ENCODE assay signal across 9 cellular contexts in genomic region chr1:72284398-72285073, GRCh38. TPM values are rescaled to one million over a fixed set of nuclear protein-coding genes. Genes with fewer than 3 reads are reported as not detected.
DNase-seq lines count a peak whose midpoint lies in the region; ATAC-seq, FAIRE-seq and TF ChIP-seq lines count a peak whose summit lies in the region.
"Had no signal": no experiment of that assay in that cellular context is flagged by ENCODE, and none has a peak within 500 bp of the region (broad histone marks: within the 10 kb centered on the region; RNA-seq: fewer than 3 reads in every experiment).

No MANE protein-coding gene starts in this region.

- WGBS in small intestine, 3 donors, result 1 to 6% (median 4%) methylated on average over 24 of the region's 24 CpGs

- no peaks in the 10 kb centered on the region for H3K27me3 Mint-ChIP-seq in CD8-positive, alpha-beta T cell (ENCODE audit: low read depth)

- POLR2A ChIA-PET in CD8-positive, alpha-beta T cell (lab: Charles Lee), result no interaction called here

- intact Hi-C loops in CD8-positive, alpha-beta T cell (cut with DNase I, micrococcal nuclease), result loop anchor here in 1 of 2 experiments (5.0 kb wide), 1 partner anchor 1913 kb away; the partner anchor contains the start of genes FPGT and LRRIQ3
- intact Hi-C loops in ascending aorta (cut with DNase I), result no loop called here

- H3K9me3 ChIP-seq in CD8-positive, alpha-beta T cell (ENCODE audit: low read length), result no peaks in the 10 kb centered on the region
- H3K9me3 ChIP-seq in ascending aorta (no peaks in the 10 kb centered on the region), small intestine (ENCODE audit: control insufficient read depth, low read depth) (no peaks in the 10 kb centered on the region)

- H3K4me3 ChIP-seq in CD8-positive, alpha-beta T cell (ENCODE audit: low read depth, low read length), result peak overlapping the region; percentile 80
- peak overlapping the region; percentile 78 to 95 for H3K4me3 ChIP-seq in ascending aorta
- no peak overlapping the region for H3K4me3 ChIP-seq in small intestine (ENCODE audit: low read depth in 1 of 2, low read length in 2 of 2)

- no peak for TF ChIP-seq CTCF in CD8-positive, alpha-beta T cell (IDR thresholded peaks at IDR 0.05)
- TF ChIP-seq CTCF in ascending aorta (IDR thresholded peaks at IDR 0.05), result no peak

- H3K27ac ChIP-seq in CD8-positive, alpha-beta T cell (ENCODE audit: low read depth, low read length), result no peak overlapping the region
- H3K27ac ChIP-seq in ascending aorta (peak overlapping the region; percentile 92 to 95), small intestine (ENCODE audit: low read depth in 1 of 2, low read length in 1 of 2) (peak overlapping the region in 1 of 2 donors; percentile 90)

- ATAC-seq in CD8-positive, alpha-beta T cell, result peak; percentile 22
- ATAC-seq in GM19023 (IDR thresholded peaks at IDR 0.05; ENCODE audit: unreplicated experiment) (peak; percentile 49), HG03139 (IDR thresholded peaks at IDR 0.05; ENCODE audit: unreplicated experiment) (peak; percentile 58)

- H3K4me1 ChIP-seq in CD8-positive, alpha-beta T cell (ENCODE audit: insufficient read depth, low read length), result peaks cover 4% of the 10 kb centered on the region
- H3K4me1 ChIP-seq in ascending aorta (peaks cover 0 to 5% of the 10 kb centered on the region in 2 donors), small intestine (ENCODE audit: control insufficient read depth in 2 of 2, insufficient read depth in 1 of 2, low read depth in 1 of 2, low read length in 1 of 2) (no peaks in the 10 kb centered on the region)

- peak in 1 of 7 experiments; percentile 16 for DNase-seq in CD8-positive, alpha-beta T cell
- peak; percentile 81 for DNase-seq in NCI-H510A treated with DMSO at 0.1 percent for 48 hours (lab: John Stamatoyannopoulos, UW)
- peak in 1 of 2 donors; percentile 72 for DNase-seq in ascending aorta (ENCODE audit: low spot score in 2 of 2)
- peak; percentile 19 for DNase-seq in iPS DF 4.7 (ENCODE audit: extremely low read depth, low spot score)
- peak; percentile 93 for DNase-seq in renal cortical epithelial cell (ENCODE audit: low read depth)
- DNase-seq in small intestine, result no peak

- H3K36me3 Mint-ChIP-seq in CD8-positive, alpha-beta T cell, result no peaks in the 10 kb centered on the region

- H3K36me3 ChIP-seq in CD8-positive, alpha-beta T cell (ENCODE audit: insufficient read depth, low read length), result no peaks in the 10 kb centered on the region
- H3K36me3 ChIP-seq in ascending aorta (no peaks in the 10 kb centered on the region), small intestine (ENCODE audit: control insufficient read depth in 2 of 2, insufficient read depth in 2 of 2, low read length in 2 of 2) (no peaks in the 10 kb centered on the region)

- FAIRE-seq in small intestine (lab: Jason Lieb, UNC), result no peak
- FAIRE-seq: TTC549 had no signal

- H3K27ac Mint-ChIP-seq in CD8-positive, alpha-beta T cell, result no peak overlapping the region

- H3K4me3 Mint-ChIP-seq in CD8-positive, alpha-beta T cell, result no peak overlapping the region

- H3K27me3 ChIP-seq in CD8-positive, alpha-beta T cell (ENCODE audit: insufficient read depth, low read length), result no peaks in the 10 kb centered on the region
- H3K27me3 ChIP-seq in ascending aorta (no peaks in the 10 kb centered on the region), small intestine (ENCODE audit: control insufficient read depth in 2 of 2, insufficient read depth in 2 of 2, low read length in 2 of 2) (peaks cover 0 to 2% of the 10 kb centered on the region in 2 donors)

- CTCF ChIA-PET in CD8-positive, alpha-beta T cell (lab: Charles Lee), result no interaction called here

- peaks cover 17% of the 10 kb centered on the region for H3K4me1 Mint-ChIP-seq in CD8-positive, alpha-beta T cell (ENCODE audit: low read depth)

- H3K9me3 Mint-ChIP-seq in CD8-positive, alpha-beta T cell, result no peaks in the 10 kb centered on the region

RNA-seq across cellular contexts. Expression of gene NEGR1, which starts 2.2 kb away (rescaled TPM):
- not detected for total RNA-seq in CD8-positive, alpha-beta T cell
- total RNA-seq in ascending aorta (42.8 TPM), renal cortical epithelial cell (1.6 and 14.9 TPM in 2 replicates)
- polyA plus RNA-seq in small intestine, result 1 to 10 TPM in 1 of 3 donors, under 1 TPM in 1, not detected in 1; 0.27 to 5.4 TPM

Comparison
In these comparisons a context has a peak if more than half of its experiments do, and no peak if none do; other contexts are left out.
1. H3K4me3 ChIP-seq: peak in CD8-positive, alpha-beta T cell (single experiment) and ascending aorta (2 of 2); none in small intestine (0 of 2).
2. Peak in every context shown above with its lines, with median percentiles within 50 percentile points of each other: ATAC-seq.